In the genomic region with DNA sequence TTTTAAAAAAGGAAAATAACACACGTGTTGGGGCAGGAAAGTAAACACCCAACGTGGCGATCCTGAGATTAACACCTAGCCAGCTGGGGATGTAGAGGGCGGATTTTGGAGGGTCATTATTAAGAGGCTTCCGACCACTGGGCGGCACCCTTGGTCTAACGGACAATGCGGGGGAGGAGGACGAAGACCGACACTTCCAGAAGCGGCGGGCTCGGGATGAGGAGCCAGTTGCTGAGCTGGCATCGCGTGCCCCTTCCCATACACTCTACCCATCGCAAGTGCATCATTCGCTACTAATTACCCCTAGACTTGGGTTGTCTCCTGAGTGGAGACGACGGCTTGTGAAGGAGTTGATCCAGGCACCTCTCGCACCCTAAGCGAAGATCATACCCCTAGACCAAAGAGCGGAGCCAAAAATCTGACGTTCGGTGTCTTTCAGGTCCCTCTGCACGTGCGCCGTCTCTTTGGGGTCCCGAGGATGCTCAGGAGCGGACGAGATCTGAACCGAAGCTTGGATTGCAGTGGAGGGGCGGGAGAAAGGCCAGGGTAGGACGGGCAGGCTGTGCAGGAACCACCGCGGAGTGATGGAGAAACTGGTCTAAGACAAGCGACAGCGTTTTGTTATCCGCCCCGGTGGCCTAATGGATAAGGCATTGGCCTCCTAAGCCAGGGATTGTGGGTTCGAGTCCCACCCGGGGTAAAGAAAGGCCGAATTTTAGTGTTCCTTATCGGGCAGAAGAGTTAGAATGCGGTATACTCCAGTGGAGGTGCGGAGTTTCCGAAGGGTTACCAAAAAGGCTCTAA, we compare ENCODE assay signal across 1 cellular context.
TF ChIP-seq lines count a peak whose summit lies in the region.

No MANE protein-coding gene starts in this region.

TF ChIP-seq in HepG2, 621 proteins besides CTCF, POLR2A, EP300 and RAD21 (continued from another document and continues in another):
- TF ChIP-seq, protein P1, sequence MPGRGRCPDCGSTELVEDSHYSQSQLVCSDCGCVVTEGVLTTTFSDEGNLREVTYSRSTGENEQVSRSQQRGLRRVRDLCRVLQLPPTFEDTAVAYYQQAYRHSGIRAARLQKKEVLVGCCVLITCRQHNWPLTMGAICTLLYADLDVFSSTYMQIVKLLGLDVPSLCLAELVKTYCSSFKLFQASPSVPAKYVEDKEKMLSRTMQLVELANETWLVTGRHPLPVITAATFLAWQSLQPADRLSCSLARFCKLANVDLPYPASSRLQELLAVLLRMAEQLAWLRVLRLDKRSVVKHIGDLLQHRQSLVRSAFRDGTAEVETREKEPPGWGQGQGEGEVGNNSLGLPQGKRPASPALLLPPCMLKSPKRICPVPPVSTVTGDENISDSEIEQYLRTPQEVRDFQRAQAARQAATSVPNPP (CRISPR knock-in tag; IDR thresholded peaks at IDR 0.05) = 0 out of 2 replicates have a peak, but pooled peaks have one; percentile 17
- TF ChIP-seq, protein P2, sequence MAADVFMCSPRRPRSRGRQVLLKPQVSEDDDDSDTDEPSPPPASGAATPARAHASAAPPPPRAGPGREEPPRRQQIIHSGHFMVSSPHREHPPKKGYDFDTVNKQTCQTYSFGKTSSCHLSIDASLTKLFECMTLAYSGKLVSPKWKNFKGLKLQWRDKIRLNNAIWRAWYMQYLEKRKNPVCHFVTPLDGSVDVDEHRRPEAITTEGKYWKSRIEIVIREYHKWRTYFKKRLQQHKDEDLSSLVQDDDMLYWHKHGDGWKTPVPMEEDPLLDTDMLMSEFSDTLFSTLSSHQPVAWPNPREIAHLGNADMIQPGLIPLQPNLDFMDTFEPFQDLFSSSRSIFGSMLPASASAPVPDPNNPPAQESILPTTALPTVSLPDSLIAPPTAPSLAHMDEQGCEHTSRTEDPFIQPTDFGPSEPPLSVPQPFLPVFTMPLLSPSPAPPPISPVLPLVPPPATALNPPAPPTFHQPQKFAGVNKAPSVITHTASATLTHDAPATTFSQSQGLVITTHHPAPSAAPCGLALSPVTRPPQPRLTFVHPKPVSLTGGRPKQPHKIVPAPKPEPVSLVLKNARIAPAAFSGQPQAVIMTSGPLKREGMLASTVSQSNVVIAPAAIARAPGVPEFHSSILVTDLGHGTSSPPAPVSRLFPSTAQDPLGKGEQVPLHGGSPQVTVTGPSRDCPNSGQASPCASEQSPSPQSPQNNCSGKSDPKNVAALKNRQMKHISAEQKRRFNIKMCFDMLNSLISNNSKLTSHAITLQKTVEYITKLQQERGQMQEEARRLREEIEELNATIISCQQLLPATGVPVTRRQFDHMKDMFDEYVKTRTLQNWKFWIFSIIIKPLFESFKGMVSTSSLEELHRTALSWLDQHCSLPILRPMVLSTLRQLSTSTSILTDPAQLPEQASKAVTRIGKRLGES (CRISPR knock-in tag; IDR thresholded peaks at IDR 0.05; ENCODE audit: borderline replicate concordance) = no peak
- TF ChIP-seq ZNF251 (CRISPR knock-in tag; IDR thresholded peaks at IDR 0.05) = no peak
- TF ChIP-seq, protein P3, sequence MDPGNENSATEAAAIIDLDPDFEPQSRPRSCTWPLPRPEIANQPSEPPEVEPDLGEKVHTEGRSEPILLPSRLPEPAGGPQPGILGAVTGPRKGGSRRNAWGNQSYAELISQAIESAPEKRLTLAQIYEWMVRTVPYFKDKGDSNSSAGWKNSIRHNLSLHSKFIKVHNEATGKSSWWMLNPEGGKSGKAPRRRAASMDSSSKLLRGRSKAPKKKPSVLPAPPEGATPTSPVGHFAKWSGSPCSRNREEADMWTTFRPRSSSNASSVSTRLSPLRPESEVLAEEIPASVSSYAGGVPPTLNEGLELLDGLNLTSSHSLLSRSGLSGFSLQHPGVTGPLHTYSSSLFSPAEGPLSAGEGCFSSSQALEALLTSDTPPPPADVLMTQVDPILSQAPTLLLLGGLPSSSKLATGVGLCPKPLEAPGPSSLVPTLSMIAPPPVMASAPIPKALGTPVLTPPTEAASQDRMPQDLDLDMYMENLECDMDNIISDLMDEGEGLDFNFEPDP (CRISPR knock-in tag; conservative IDR thresholded peaks at IDR 0.05) = 0 out of 2 replicates have a peak, but pooled peaks have one; percentile 56
- no peak for TF ChIP-seq ZNF446 (CRISPR knock-in tag; IDR thresholded peaks at IDR 0.05)
- no peak for TF ChIP-seq RFX1 (IDR thresholded peaks at IDR 0.05)
- no peak for TF ChIP-seq ZNF660 (CRISPR knock-in tag; IDR thresholded peaks at IDR 0.05; ENCODE audit: borderline replicate concordance, low read depth)
- no peak; the same call in 1 of the 2 replicates for TF ChIP-seq SP4 (CRISPR knock-in tag; IDR thresholded peaks at IDR 0.05)
- TF ChIP-seq, protein P4, sequence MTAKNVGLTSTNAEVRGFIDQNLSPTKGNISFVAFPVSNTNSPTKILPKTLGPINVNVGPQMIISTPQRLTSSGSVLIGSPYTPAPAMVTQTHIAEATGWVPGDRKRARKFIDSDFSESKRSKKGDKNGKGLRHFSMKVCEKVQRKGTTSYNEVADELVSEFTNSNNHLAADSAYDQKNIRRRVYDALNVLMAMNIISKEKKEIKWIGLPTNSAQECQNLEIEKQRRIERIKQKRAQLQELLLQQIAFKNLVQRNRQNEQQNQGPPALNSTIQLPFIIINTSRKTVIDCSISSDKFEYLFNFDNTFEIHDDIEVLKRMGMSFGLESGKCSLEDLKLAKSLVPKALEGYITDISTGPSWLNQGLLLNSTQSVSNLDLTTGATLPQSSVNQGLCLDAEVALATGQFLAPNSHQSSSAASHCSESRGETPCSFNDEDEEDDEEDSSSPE (CRISPR knock-in tag; IDR thresholded peaks at IDR 0.05) = no peak
- TF ChIP-seq, protein P5, sequence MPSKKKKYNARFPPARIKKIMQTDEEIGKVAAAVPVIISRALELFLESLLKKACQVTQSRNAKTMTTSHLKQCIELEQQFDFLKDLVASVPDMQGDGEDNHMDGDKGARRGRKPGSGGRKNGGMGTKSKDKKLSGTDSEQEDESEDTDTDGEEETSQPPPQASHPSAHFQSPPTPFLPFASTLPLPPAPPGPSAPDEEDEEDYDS (CRISPR knock-in tag; IDR thresholded peaks at IDR 0.05) = peak; percentile 74
- TF ChIP-seq HHEX (CRISPR knock-in tag; IDR thresholded peaks at IDR 0.05) = no peak
- no peak for TF ChIP-seq CHD2 (IDR thresholded peaks at IDR 0.05; ENCODE audit: low read depth, low read length)
- no peak for TF ChIP-seq ZNF432 (CRISPR knock-in tag; IDR thresholded peaks at IDR 0.05; ENCODE audit: borderline replicate concordance)
- no peak for TF ChIP-seq ZNF451 (CRISPR knock-in tag; IDR thresholded peaks at IDR 0.05)
- no peak for TF ChIP-seq FLYWCH1 (CRISPR knock-in tag; IDR thresholded peaks at IDR 0.05)
- TF ChIP-seq RELA (CRISPR knock-in tag; IDR thresholded peaks at IDR 0.05) = no peak
- TF ChIP-seq, protein P6, sequence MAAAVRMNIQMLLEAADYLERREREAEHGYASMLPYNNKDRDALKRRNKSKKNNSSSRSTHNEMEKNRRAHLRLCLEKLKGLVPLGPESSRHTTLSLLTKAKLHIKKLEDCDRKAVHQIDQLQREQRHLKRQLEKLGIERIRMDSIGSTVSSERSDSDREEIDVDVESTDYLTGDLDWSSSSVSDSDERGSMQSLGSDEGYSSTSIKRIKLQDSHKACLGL (CRISPR knock-in tag; IDR thresholded peaks at IDR 0.05) = no peak
- peak; percentile 61; the same call in 1 of the 2 replicates for TF ChIP-seq ISL2 (CRISPR knock-in tag; IDR thresholded peaks at IDR 0.05)
- peak; percentile 68; the same call in 1 of the 2 replicates for TF ChIP-seq FOXA3 (CRISPR knock-in tag; IDR thresholded peaks at IDR 0.05)
- no peak; the same call in 1 of the 2 replicates for TF ChIP-seq HMG20A (CRISPR knock-in tag; IDR thresholded peaks at IDR 0.05; ENCODE audit: borderline replicate concordance)
- TF ChIP-seq ZSCAN31 (CRISPR knock-in tag; IDR thresholded peaks at IDR 0.05; ENCODE audit: low read depth) = peak; percentile 72
- no peak for TF ChIP-seq HOXA9 (CRISPR knock-in tag; IDR thresholded peaks at IDR 0.05; ENCODE audit: borderline replicate concordance)
- TF ChIP-seq, protein P7, sequence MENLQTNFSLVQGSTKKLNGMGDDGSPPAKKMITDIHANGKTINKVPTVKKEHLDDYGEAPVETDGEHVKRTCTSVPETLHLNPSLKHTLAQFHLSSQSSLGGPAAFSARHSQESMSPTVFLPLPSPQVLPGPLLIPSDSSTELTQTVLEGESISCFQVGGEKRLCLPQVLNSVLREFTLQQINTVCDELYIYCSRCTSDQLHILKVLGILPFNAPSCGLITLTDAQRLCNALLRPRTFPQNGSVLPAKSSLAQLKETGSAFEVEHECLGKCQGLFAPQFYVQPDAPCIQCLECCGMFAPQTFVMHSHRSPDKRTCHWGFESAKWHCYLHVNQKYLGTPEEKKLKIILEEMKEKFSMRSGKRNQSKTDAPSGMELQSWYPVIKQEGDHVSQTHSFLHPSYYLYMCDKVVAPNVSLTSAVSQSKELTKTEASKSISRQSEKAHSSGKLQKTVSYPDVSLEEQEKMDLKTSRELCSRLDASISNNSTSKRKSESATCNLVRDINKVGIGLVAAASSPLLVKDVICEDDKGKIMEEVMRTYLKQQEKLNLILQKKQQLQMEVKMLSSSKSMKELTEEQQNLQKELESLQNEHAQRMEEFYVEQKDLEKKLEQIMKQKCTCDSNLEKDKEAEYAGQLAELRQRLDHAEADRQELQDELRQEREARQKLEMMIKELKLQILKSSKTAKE (CRISPR knock-in tag; IDR thresholded peaks at IDR 0.05; ENCODE audit: borderline replicate concordance) = no peak
- no peak for TF ChIP-seq ESRRA (CRISPR knock-in tag; IDR thresholded peaks at IDR 0.05; ENCODE audit: low read depth)
- no peak for TF ChIP-seq TBL1XR1 (IDR thresholded peaks at IDR 0.05; ENCODE audit: borderline replicate concordance, low read length, partially characterized antibody)
- no peak for TF ChIP-seq TAF15 (IDR thresholded peaks at IDR 0.05; ENCODE audit: low read depth, low read length, poor library complexity, severe bottlenecking)
- TF ChIP-seq, protein P8, sequence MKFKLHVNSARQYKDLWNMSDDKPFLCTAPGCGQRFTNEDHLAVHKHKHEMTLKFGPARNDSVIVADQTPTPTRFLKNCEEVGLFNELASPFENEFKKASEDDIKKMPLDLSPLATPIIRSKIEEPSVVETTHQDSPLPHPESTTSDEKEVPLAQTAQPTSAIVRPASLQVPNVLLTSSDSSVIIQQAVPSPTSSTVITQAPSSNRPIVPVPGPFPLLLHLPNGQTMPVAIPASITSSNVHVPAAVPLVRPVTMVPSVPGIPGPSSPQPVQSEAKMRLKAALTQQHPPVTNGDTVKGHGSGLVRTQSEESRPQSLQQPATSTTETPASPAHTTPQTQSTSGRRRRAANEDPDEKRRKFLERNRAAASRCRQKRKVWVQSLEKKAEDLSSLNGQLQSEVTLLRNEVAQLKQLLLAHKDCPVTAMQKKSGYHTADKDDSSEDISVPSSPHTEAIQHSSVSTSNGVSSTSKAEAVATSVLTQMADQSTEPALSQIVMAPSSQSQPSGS (CRISPR knock-in tag; IDR thresholded peaks at IDR 0.05) = peak; percentile 73; the same call in 1 of the 2 replicates
- TF ChIP-seq ZNF569 (CRISPR knock-in tag; IDR thresholded peaks at IDR 0.05; ENCODE audit: borderline replicate concordance) = no peak
- TF ChIP-seq RBM39 (IDR thresholded peaks at IDR 0.05; ENCODE audit: low read depth, low read length, poor library complexity, severe bottlenecking) = peak; percentile 75
- TF ChIP-seq, protein P9, sequence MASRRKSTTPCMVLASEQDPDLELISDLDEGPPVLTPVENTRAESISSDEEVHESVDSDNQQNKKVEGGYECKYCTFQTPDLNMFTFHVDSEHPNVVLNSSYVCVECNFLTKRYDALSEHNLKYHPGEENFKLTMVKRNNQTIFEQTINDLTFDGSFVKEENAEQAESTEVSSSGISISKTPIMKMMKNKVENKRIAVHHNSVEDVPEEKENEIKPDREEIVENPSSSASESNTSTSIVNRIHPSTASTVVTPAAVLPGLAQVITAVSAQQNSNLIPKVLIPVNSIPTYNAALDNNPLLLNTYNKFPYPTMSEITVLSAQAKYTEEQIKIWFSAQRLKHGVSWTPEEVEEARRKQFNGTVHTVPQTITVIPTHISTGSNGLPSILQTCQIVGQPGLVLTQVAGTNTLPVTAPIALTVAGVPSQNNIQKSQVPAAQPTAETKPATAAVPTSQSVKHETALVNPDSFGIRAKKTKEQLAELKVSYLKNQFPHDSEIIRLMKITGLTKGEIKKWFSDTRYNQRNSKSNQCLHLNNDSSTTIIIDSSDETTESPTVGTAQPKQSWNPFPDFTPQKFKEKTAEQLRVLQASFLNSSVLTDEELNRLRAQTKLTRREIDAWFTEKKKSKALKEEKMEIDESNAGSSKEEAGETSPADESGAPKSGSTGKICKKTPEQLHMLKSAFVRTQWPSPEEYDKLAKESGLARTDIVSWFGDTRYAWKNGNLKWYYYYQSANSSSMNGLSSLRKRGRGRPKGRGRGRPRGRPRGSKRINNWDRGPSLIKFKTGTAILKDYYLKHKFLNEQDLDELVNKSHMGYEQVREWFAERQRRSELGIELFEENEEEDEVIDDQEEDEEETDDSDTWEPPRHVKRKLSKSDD (CRISPR knock-in tag; IDR thresholded peaks at IDR 0.05; ENCODE audit: low read depth) = no peak
- TF ChIP-seq AGO1 (IDR thresholded peaks at IDR 0.05; ENCODE audit: low read depth, low read length, poor library complexity, severe bottlenecking) = no peak
- no peak for TF ChIP-seq ZNF83 (CRISPR knock-in tag; IDR thresholded peaks at IDR 0.05; ENCODE audit: borderline replicate concordance)
- TF ChIP-seq DMAP1 (CRISPR knock-in tag; IDR thresholded peaks at IDR 0.05) = no peak; the same call in 1 of the 2 replicates
- TF ChIP-seq ATRX (CRISPR knock-in tag; IDR thresholded peaks at IDR 0.05; ENCODE audit: borderline replicate concordance) = no peak
- TF ChIP-seq SAFB2 (CRISPR knock-in tag; IDR thresholded peaks at IDR 0.05; ENCODE audit: borderline replicate concordance, low read depth) = no peak
- TF ChIP-seq GTF2F1 (IDR thresholded peaks at IDR 0.05; ENCODE audit: low read length) = no peak
- TF ChIP-seq, protein P10, sequence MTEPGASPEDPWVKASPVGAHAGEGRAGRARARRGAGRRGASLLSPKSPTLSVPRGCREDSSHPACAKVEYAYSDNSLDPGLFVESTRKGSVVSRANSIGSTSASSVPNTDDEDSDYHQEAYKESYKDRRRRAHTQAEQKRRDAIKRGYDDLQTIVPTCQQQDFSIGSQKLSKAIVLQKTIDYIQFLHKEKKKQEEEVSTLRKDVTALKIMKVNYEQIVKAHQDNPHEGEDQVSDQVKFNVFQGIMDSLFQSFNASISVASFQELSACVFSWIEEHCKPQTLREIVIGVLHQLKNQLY (CRISPR knock-in tag; IDR thresholded peaks at IDR 0.05) = 0 out of 2 replicates have a peak, but pooled peaks have one; percentile 26
- no peak for TF ChIP-seq REL (CRISPR knock-in tag; conservative IDR thresholded peaks at IDR 0.05)
- TF ChIP-seq ZNF124 (CRISPR knock-in tag; IDR thresholded peaks at IDR 0.05) = peak; percentile 76
- TF ChIP-seq, protein P11, sequence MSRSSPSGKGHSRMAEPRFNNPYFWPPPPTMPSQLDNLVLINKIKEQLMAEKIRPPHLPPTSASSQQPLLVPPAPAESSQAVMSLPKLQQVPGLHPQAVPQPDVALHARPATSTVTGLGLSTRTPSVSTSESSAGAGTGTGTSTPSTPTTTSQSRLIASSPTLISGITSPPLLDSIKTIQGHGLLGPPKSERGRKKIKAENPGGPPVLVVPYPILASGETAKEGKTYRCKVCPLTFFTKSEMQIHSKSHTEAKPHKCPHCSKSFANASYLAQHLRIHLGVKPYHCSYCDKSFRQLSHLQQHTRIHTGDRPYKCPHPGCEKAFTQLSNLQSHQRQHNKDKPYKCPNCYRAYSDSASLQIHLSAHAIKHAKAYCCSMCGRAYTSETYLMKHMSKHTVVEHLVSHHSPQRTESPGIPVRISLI (CRISPR knock-in tag; IDR thresholded peaks at IDR 0.05; ENCODE audit: borderline replicate concordance) = peak; percentile 61; the same call in 1 of the 2 replicates
- TF ChIP-seq TOPORS (CRISPR knock-in tag; IDR thresholded peaks at IDR 0.05) = no peak
- peak; percentile 25; the same call in 1 of the 2 replicates for TF ChIP-seq KDM5A (IDR thresholded peaks at IDR 0.05; ENCODE audit: borderline replicate concordance, low read length)
- TF ChIP-seq CREB1 (IDR thresholded peaks at IDR 0.05) = no peak
- TF ChIP-seq CREB1 (CRISPR knock-in tag; IDR thresholded peaks at IDR 0.05) = peak; percentile 51; the same call in 1 of the 2 replicates
- TF ChIP-seq ZNF3 (CRISPR knock-in tag; IDR thresholded peaks at IDR 0.05) = no peak
- no peak for TF ChIP-seq ZNF891 (CRISPR knock-in tag; IDR thresholded peaks at IDR 0.05)
